In genomic region chr16:80540516-80541305, GRCh38 we compare ENCODE assay signal across 1 cellular context.
TF ChIP-seq lines count a peak whose summit lies in the region.

Gene DYNLRB2, plus strand, starts transcription at chr16:80540993. Its CDS starts 84 bp downstream, at chr16:80541077.

TF ChIP-seq in HepG2, 621 proteins besides CTCF, POLR2A, EP300 and RAD21 (continued from another document and continues in another):
- TF ChIP-seq ATRX (CRISPR knock-in tag; IDR thresholded peaks at IDR 0.05; ENCODE audit: borderline replicate concordance) (no peak), ZNF75D (CRISPR knock-in tag; IDR thresholded peaks at IDR 0.05; ENCODE audit: borderline replicate concordance) (no peak), ZSCAN29 (CRISPR knock-in tag; conservative IDR thresholded peaks at IDR 0.05) (peak; percentile 56; the same call in 1 of the 2 replicates), ZBTB43 (CRISPR knock-in tag; conservative IDR thresholded peaks at IDR 0.05) (peak; percentile 41; the same call in 1 of the 2 replicates), ZC3H13 (CRISPR knock-in tag; IDR thresholded peaks at IDR 0.05) (peak; percentile 68; the same call in 1 of the 2 replicates), ARID5B (CRISPR knock-in tag; IDR thresholded peaks at IDR 0.05) (peak; percentile 75; the same call in 1 of the 2 replicates), ATF7 (IDR thresholded peaks at IDR 0.05) (no peak), ATF7 (CRISPR knock-in tag; IDR thresholded peaks at IDR 0.05) (0 out of 2 replicates have a peak, but pooled peaks have one; percentile 40), MXD3 (CRISPR knock-in tag; IDR thresholded peaks at IDR 0.05) (peak; percentile 74; the same call in 1 of the 2 replicates), ZNF432 (CRISPR knock-in tag; IDR thresholded peaks at IDR 0.05; ENCODE audit: borderline replicate concordance) (no peak), SOX5 (CRISPR knock-in tag; IDR thresholded peaks at IDR 0.05; ENCODE audit: borderline replicate concordance) (peak; percentile 37; the same call in 1 of the 2 replicates), HNRNPK (IDR thresholded peaks at IDR 0.05; ENCODE audit: low read depth, low read length, poor library complexity, severe bottlenecking) (no peak), ZNF124 (CRISPR knock-in tag; IDR thresholded peaks at IDR 0.05) (peak; percentile 39; the same call in 1 of the 2 replicates), ZNF564 (CRISPR knock-in tag; IDR thresholded peaks at IDR 0.05) (0 out of 2 replicates have a peak, but pooled peaks have one; percentile 51), ZBTB1 (CRISPR knock-in tag; IDR thresholded peaks at IDR 0.05; ENCODE audit: borderline replicate concordance) (no peak), AGO1 (IDR thresholded peaks at IDR 0.05; ENCODE audit: low read depth, low read length, poor library complexity, severe bottlenecking) (peak; percentile 56), STAT6 (CRISPR knock-in tag; IDR thresholded peaks at IDR 0.05; ENCODE audit: borderline replicate concordance) (no peak), ZBTB4 (CRISPR knock-in tag; IDR thresholded peaks at IDR 0.05; ENCODE audit: borderline replicate concordance) (peak; percentile 70; the same call in 1 of the 2 replicates), TFE3 (CRISPR knock-in tag; IDR thresholded peaks at IDR 0.05) (peak; percentile 48; the same call in 1 of the 2 replicates), PAWR (CRISPR knock-in tag; IDR thresholded peaks at IDR 0.05; ENCODE audit: borderline replicate concordance) (0 out of 2 replicates have a peak, but pooled peaks have one; percentile 52), ZFP82 (CRISPR knock-in tag; IDR thresholded peaks at IDR 0.05; ENCODE audit: borderline replicate concordance) (no peak; the same call in 1 of the 2 replicates), IRF1 (CRISPR knock-in tag; IDR thresholded peaks at IDR 0.05; ENCODE audit: low read depth) (peak; percentile 88; the same call in 1 of the 2 replicates), ZNF746 (CRISPR knock-in tag; IDR thresholded peaks at IDR 0.05) (peak; percentile 68; the same call in 1 of the 2 replicates), REL (CRISPR knock-in tag; conservative IDR thresholded peaks at IDR 0.05) (0 out of 2 replicates have a peak, but pooled peaks have one; percentile 40), ZNF644 (CRISPR knock-in tag; IDR thresholded peaks at IDR 0.05; ENCODE audit: low read depth) (0 out of 2 replicates have a peak, but pooled peaks have one; percentile 45), ZNF724P (CRISPR knock-in tag; IDR thresholded peaks at IDR 0.05; ENCODE audit: borderline replicate concordance) (no peak), ZNF543 (CRISPR knock-in tag; IDR thresholded peaks at IDR 0.05) (peak; percentile 68; the same call in 1 of the 2 replicates), ZNF407 (CRISPR knock-in tag; IDR thresholded peaks at IDR 0.05; ENCODE audit: not compliant biosample characterization) (no peak), FOXA1 (IDR thresholded peaks at IDR 0.05) (no peak), FOXA1 (CRISPR knock-in tag; IDR thresholded peaks at IDR 0.05) (peak; percentile 96), GFI1 (CRISPR knock-in tag; IDR thresholded peaks at IDR 0.05; ENCODE audit: borderline replicate concordance) (peak; percentile 74)
